29 cellular contexts compared by ENCODE assay signal in the genomic region with DNA sequence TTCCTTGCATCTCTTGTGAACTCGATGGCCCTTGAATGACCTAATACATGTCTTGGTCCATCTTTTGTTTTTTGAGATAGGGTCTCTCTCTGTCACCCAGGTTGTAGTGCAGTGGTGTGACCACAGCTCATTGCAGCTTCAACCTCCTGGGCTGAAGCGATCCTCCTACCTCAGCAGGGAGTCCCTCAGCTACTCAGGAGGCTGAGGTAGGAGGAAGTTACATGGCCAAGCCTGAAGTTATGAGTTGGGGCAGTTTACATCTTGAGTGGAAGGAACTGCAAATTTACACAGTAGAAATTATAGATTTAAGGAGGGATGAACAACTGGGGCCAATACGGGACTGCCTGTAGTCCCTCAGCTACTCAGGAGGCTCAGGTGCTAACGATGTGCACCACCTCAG.
"Had no signal": no experiment of that assay in that cellular context is flagged by ENCODE, and none has a peak within 500 bp of the region (broad histone marks: within the 10 kb centered on the region; RNA-seq: fewer than 3 reads in every experiment).

No MANE protein-coding gene starts in this region.

- H3K4me3 ChIP-seq: adrenal gland, body of pancreas, breast epithelium had no signal

- H3K27ac ChIP-seq: adrenal gland, body of pancreas, breast epithelium had no signal

- H3K36me3 ChIP-seq: adrenal gland, breast epithelium had no signal

- H3K27ac Mint-ChIP-seq: activated CD4-positive, alpha-beta T cell treated with anti-CD3 and anti-CD28 coated beads, Interleukin-2, amount 10 ng/mL, durations not matched to agents 24 days and 14 days; activated CD8-positive, alpha-beta T cell treated with anti-CD3 and anti-CD28 coated beads for 36 hours; activated naive CD4-positive, alpha-beta T cell treated with anti-CD3 and anti-CD28 coated beads for 36 hours; activated naive CD4-positive, alpha-beta T cell treated with anti-CD3 and anti-CD28 coated beads, Interleukin-2, amount 50 U/mL, for 72 hours; activated T-cell treated with anti-CD3 and anti-CD28 coated beads, Interleukin-2, amount 50 U/mL, for 72 hours had no signal

- H3K9me3 Mint-ChIP-seq: activated CD8-positive, alpha-beta T cell treated with anti-CD3 and anti-CD28 coated beads for 36 hours; activated naive CD4-positive, alpha-beta T cell treated with anti-CD3 and anti-CD28 coated beads for 36 hours had no signal

- H3K4me3 Mint-ChIP-seq: activated CD4-positive, alpha-beta T cell treated with anti-CD3 and anti-CD28 coated beads, Interleukin-2, amount 10 ng/mL, durations not matched to agents 24 days and 14 days; activated CD8-positive, alpha-beta T cell treated with anti-CD3 and anti-CD28 coated beads for 36 hours; activated naive CD4-positive, alpha-beta T cell treated with anti-CD3 and anti-CD28 coated beads for 36 hours; activated T-cell treated with anti-CD3 and anti-CD28 coated beads, Interleukin-2, amount 50 U/mL, for 72 hours had no signal

- FAIRE-seq: astrocyte, TTC549 had no signal

- DNase-seq: activated CD4-positive, alpha-beta T cell treated with anti-CD3 and anti-CD28 coated beads, Interleukin-2, amount 10 ng/mL, durations not matched to agents 24 days and 14 days; activated CD4-positive, alpha-beta T cell treated with anti-CD3 and anti-CD28 coated beads, Interleukin-2, amount 50 U/mL, for 4 hours; activated CD8-positive, alpha-beta T cell treated with anti-CD3 and anti-CD28 coated beads for 36 hours; activated gamma-delta T cell treated with Interleukin-2 at 50 U/mL for 16 hours; activated naive CD4-positive, alpha-beta T cell treated with anti-CD3 and anti-CD28 coated beads for 36 hours; activated T-cell treated with anti-CD3 and anti-CD28 coated beads, Interleukin-2, amount 50 U/mL, for 1 hour; activated T-cell treated with anti-CD3 and anti-CD28 coated beads, Interleukin-2, amount 50 U/mL, for 72 hours; adrenal gland; body of pancreas; NCI-H1048; NCI-H1105 treated with DMSO at 0.1 percent for 48 hours; NCI-H1436; NCI-H1694 treated with DMSO at 0.1 percent for 48 hours; NCI-H2029; NCI-H2107; NCI-H226; NCI-H524 treated with DMSO at 0.1 percent for 48 hours; NCI-H748 treated with DMSO at 0.1 percent for 48 hours; NK-92 treated with Interleukin-12 subunit alpha and Interleukin-12 subunit beta, amount 100 ng/mL, for 24 hours; SHP77; SW 1271; T-helper 1 cell; T-helper 2 cell; T-helper 9 cell had no signal

- H3K9me3 ChIP-seq: adrenal gland, body of pancreas, breast epithelium had no signal

- ATAC-seq: activated CD8-positive, alpha-beta T cell treated with anti-CD3 and anti-CD28 coated beads for 36 hours; activated naive CD4-positive, alpha-beta T cell treated with anti-CD3 and anti-CD28 coated beads, Interleukin-2, amount 50 U/mL, for 72 hours; activated T-cell treated with anti-CD3 and anti-CD28 coated beads, Interleukin-2, amount 50 U/mL, for 72 hours; body of pancreas; Panc1 had no signal

- H3K27me3 ChIP-seq: adrenal gland, body of pancreas, breast epithelium had no signal
